1 cellular context compared by ENCODE assay signal in the genomic region with DNA sequence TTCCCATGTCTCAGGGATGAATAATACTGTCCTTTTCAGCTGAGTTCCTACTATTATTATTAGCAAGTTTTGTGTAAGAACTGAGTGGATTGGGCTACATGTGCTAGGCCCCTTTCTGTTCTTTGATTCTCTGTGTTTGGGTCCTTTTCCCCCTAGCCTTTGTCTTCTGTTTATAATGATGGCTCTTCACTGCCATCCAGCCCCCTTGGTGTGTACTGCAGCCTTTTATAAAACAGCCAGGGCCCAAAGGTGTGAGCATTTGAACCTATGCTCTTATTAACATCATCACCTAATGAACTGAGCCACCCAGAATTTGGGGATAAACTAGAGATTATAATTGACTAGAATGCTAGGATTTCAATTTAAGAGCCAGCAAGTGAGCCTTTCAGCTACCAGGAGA.
TF ChIP-seq lines count a peak whose summit lies in the region.

No MANE protein-coding gene starts in this region.

TF ChIP-seq in Ishikawa, 13 proteins besides CTCF, POLR2A, EP300 and RAD21 (continued from another document):
- TF ChIP-seq REST (IDR thresholded peaks at IDR 0.05; ENCODE audit: low read depth) (no peak), YY1 (IDR thresholded peaks at IDR 0.05; ENCODE audit: low read depth) (no peak), MAX (IDR thresholded peaks at IDR 0.05) (no peak), FOXM1 (IDR thresholded peaks at IDR 0.05; ENCODE audit: borderline replicate concordance, low read depth) (no peak)
